In genomic region chr17:63189082-63189481, GRCh38 we compare ENCODE assay signal across 17 cellular contexts.
DNase-seq lines count a peak whose midpoint lies in the region; ATAC-seq, FAIRE-seq and TF ChIP-seq lines count a peak whose summit lies in the region.
"Had no signal": no experiment of that assay in that cellular context is flagged by ENCODE, and none has a peak within 500 bp of the region (broad histone marks: within the 10 kb centered on the region; RNA-seq: fewer than 3 reads in every experiment).

No MANE protein-coding gene starts in this region.

- H3K4me3 Mint-ChIP-seq in dendritic cell treated with granulocyte-macrophage colony-stimulating factor and Interleukin-4, amounts not matched to agents 40 ng/mL and 50 ng/mL, for 4 days = no peak overlapping the region
- H3K4me3 Mint-ChIP-seq in WTC11 = no peak overlapping the region
- H3K4me3 Mint-ChIP-seq: activated T-helper 1 cell treated with anti-CD3 and anti-CD28 coated beads, Interleukin-12 subunit alpha, Interleukin-12 subunit beta, Interleukin-2, Interleukin-4 antibody, amounts not matched to agents 30 ng/mL and 10 ng/mL and 1 ng/mL, durations not matched to agents 14 hours and 24 hours and 36 hours; CD4-positive, alpha-beta memory T cell; natural killer cell had no signal

- CTCF ChIA-PET in WTC11 (lab: Charles Lee) = no interaction called here

- H3K4me1 Mint-ChIP-seq in dendritic cell treated with granulocyte-macrophage colony-stimulating factor and Interleukin-4, amounts not matched to agents 40 ng/mL and 50 ng/mL, for 4 days (ENCODE audit: low read depth) = peaks cover 34% of the 10 kb centered on the region
- H3K4me1 Mint-ChIP-seq in WTC11 = no peaks in the 10 kb centered on the region

- POLR2A ChIA-PET in WTC11 (lab: Charles Lee) = no interaction called here

- H3K27ac Mint-ChIP-seq in dendritic cell treated with granulocyte-macrophage colony-stimulating factor and Interleukin-4, amounts not matched to agents 40 ng/mL and 50 ng/mL, for 4 days = peak overlapping the region; percentile 30
- H3K27ac Mint-ChIP-seq in WTC11 = no peak overlapping the region
- H3K27ac Mint-ChIP-seq: activated T-helper 1 cell treated with anti-CD3 and anti-CD28 coated beads, Interleukin-12 subunit alpha, Interleukin-12 subunit beta, Interleukin-2, Interleukin-4 antibody, amounts not matched to agents 30 ng/mL and 10 ng/mL and 1 ng/mL, durations not matched to agents 14 hours and 24 hours and 36 hours; natural killer cell had no signal

- no peak for ATAC-seq in WTC11
- ATAC-seq: gastrocnemius medialis, natural killer cell had no signal

- TF ChIP-seq POLR2A in GM12891 (IDR thresholded peaks at IDR 0.05; ENCODE audit: low read depth, low read length) = no peak

- intact Hi-C loops in dendritic cell treated with granulocyte-macrophage colony-stimulating factor and Interleukin-4, amounts not matched to agents 40 ng/mL and 50 ng/mL, for 4 days (cut with micrococcal nuclease) = no loop called here

- no peaks in the 10 kb centered on the region for H3K36me3 Mint-ChIP-seq in dendritic cell treated with granulocyte-macrophage colony-stimulating factor and Interleukin-4, amounts not matched to agents 40 ng/mL and 50 ng/mL, for 4 days (ENCODE audit: low read depth)
- no peaks in the 10 kb centered on the region for H3K36me3 Mint-ChIP-seq in WTC11
- H3K36me3 Mint-ChIP-seq: natural killer cell had no signal

- no peak for TF ChIP-seq CTCF in WTC11 (IDR thresholded peaks at IDR 0.05)

- no peaks in the 10 kb centered on the region for H3K27me3 Mint-ChIP-seq in dendritic cell treated with granulocyte-macrophage colony-stimulating factor and Interleukin-4, amounts not matched to agents 40 ng/mL and 50 ng/mL, for 4 days
- H3K27me3 Mint-ChIP-seq in WTC11 (ENCODE audit: low read depth) = no peaks in the 10 kb centered on the region
- H3K27me3 Mint-ChIP-seq: CD4-positive, alpha-beta memory T cell had no signal

- no peaks in the 10 kb centered on the region for H3K9me3 Mint-ChIP-seq in dendritic cell treated with granulocyte-macrophage colony-stimulating factor and Interleukin-4, amounts not matched to agents 40 ng/mL and 50 ng/mL, for 4 days
- H3K9me3 Mint-ChIP-seq in WTC11 = no peaks in the 10 kb centered on the region
- H3K9me3 Mint-ChIP-seq: activated T-helper 1 cell treated with anti-CD3 and anti-CD28 coated beads, Interleukin-12 subunit alpha, Interleukin-12 subunit beta, Interleukin-2, Interleukin-4 antibody, amounts not matched to agents 30 ng/mL and 10 ng/mL and 1 ng/mL, durations not matched to agents 14 hours and 24 hours and 36 hours; natural killer cell had no signal

- FAIRE-seq in GM12891 (lab: Jason Lieb, UNC) (peak; percentile 75), RCC 7860 (lab: Jason Lieb, UNC) (peak; percentile 46)

- DNase-seq in GM12891 (ENCODE audit: insufficient read length, low spot score) = no peak
- DNase-seq in RCC 7860 (ENCODE audit: low spot score) = peak; percentile 17
- DNase-seq in non-pigmented ciliary epithelial cell (ENCODE audit: low read depth) = peak; percentile 20
- DNase-seq in 8988T = no peak
- no peak for DNase-seq in activated naive CD4-positive, alpha-beta T cell treated with anti-CD3 and anti-CD28 coated beads, Interleukin-2, amount 50 U/mL, for 16 hours
- DNase-seq in WTC11 (ENCODE audit: low spot score) = no peak
- DNase-seq in germinal center (ENCODE audit: low spot score) = no peak
- DNase-seq: CD4-positive, alpha-beta memory T cell; gastrocnemius medialis; natural killer cell; NCI-H146; NCI-H526 treated with DMSO at 0.1 percent for 48 hours; right cardiac atrium; SHP77 treated with DMSO at 0.1 percent for 48 hours; stomach had no signal

TF ChIP-seq in GM12891, 5 proteins besides CTCF, POLR2A, EP300 and RAD21:
- no peak for TF ChIP-seq SPI1 (IDR thresholded peaks at IDR 0.05; ENCODE audit: low read depth, low read length)

TF ChIP-seq in WTC11, 78 proteins besides CTCF, POLR2A, EP300 and RAD21:
- TF ChIP-seq ATF1 (CRISPR knock-in tag; IDR thresholded peaks at IDR 0.05) (no peak), GRHL2 (CRISPR knock-in tag; IDR thresholded peaks at IDR 0.05; ENCODE audit: insufficient replicate concordance, severe bottlenecking) (no peak), MXD4 (CRISPR knock-in tag; IDR thresholded peaks at IDR 0.05; ENCODE audit: borderline replicate concordance) (no peak), ZNF416 (CRISPR knock-in tag; IDR thresholded peaks at IDR 0.05) (no peak), NR1H2 (CRISPR knock-in tag; IDR thresholded peaks at IDR 0.05) (no peak), FOXP1 (CRISPR knock-in tag; IDR thresholded peaks at IDR 0.05; ENCODE audit: borderline replicate concordance) (no peak), ETV6 (CRISPR knock-in tag; IDR thresholded peaks at IDR 0.05) (no peak), FOXK1 (CRISPR knock-in tag; IDR thresholded peaks at IDR 0.05) (no peak), JAZF1 (CRISPR knock-in tag; IDR thresholded peaks at IDR 0.05) (no peak), KAT7 (CRISPR knock-in tag; IDR thresholded peaks at IDR 0.05; ENCODE audit: borderline replicate concordance) (no peak), MYBL2 (CRISPR knock-in tag; IDR thresholded peaks at IDR 0.05) (no peak), MLX (CRISPR knock-in tag; IDR thresholded peaks at IDR 0.05) (no peak), ZNF121 (CRISPR knock-in tag; IDR thresholded peaks at IDR 0.05) (no peak), TEAD1 (CRISPR knock-in tag; IDR thresholded peaks at IDR 0.05) (no peak), ZNF317 (CRISPR knock-in tag; IDR thresholded peaks at IDR 0.05; ENCODE audit: borderline replicate concordance, low read depth) (no peak), CREB1 (CRISPR knock-in tag; IDR thresholded peaks at IDR 0.05) (no peak), ERG (CRISPR knock-in tag; IDR thresholded peaks at IDR 0.05) (no peak), PREB (CRISPR knock-in tag; IDR thresholded peaks at IDR 0.05; ENCODE audit: borderline replicate concordance) (no peak)

Comparison
In these comparisons a context has a peak if more than half of its experiments do, and no peak if none do; other contexts are left out.
1. DNase-seq: peak in RCC 7860 (single experiment) and non-pigmented ciliary epithelial cell (single experiment); none in GM12891 (single experiment), 8988T (single experiment), activated naive CD4-positive, alpha-beta T cell treated with anti-CD3 and anti-CD28 coated beads, Interleukin-2, amount 50 U/mL, for 16 hours (single experiment), WTC11 (single experiment) and germinal center (single experiment).